ENCODE assay signal across 26 cellular contexts in genomic region chr16:53166099-53166498, GRCh38.
"Had no signal": no experiment of that assay in that cellular context is flagged by ENCODE, and none has a peak within 500 bp of the region (broad histone marks: within the 10 kb centered on the region; RNA-seq: fewer than 3 reads in every experiment).

No MANE protein-coding gene starts in this region.

- H3K4me1 Mint-ChIP-seq: WTC11 had no signal

- H3K27me3 ChIP-seq: body of pancreas, colonic mucosa, heart left ventricle, ovary, stomach, transverse colon had no signal

- DNase-seq: activated CD4-positive, alpha-beta T cell treated with anti-CD3 and anti-CD28 coated beads, Interleukin-2, amount 50 U/mL, for 4 hours; activated CD8-positive, alpha-beta memory T cell treated with anti-CD3 and anti-CD28 coated beads for 24 hours; activated CD8-positive, alpha-beta memory T cell treated with anti-CD3 and anti-CD28 coated beads, Interleukin-2, amount 50 U/mL, for 4 hours; activated naive CD4-positive, alpha-beta T cell; activated naive CD8-positive, alpha-beta T cell treated with anti-CD3 and anti-CD28 coated beads for 36 hours; activated T-cell treated with anti-CD3 and anti-CD28 coated beads, Interleukin-2, amount 50 U/mL, for 4 hours; amniotic stem cell; body of pancreas; colonic mucosa; heart left ventricle; lower lobe of right lung; natural killer cell; ovary; right cardiac atrium; stimulated activated CD4-positive, alpha-beta T cell treated with anti-CD3 and anti-CD28 coated beads, Interleukin-2, amount 100 ng/mL, for 24 hours; stomach; T1000; transverse colon had no signal

- H3K4me3 ChIP-seq: body of pancreas, colonic mucosa, heart left ventricle, lower lobe of right lung, ovary, prostate gland, skin epidermis, stomach, transverse colon had no signal

- H3K27me3 Mint-ChIP-seq: activated naive CD8-positive, alpha-beta T cell treated with anti-CD3 and anti-CD28 coated beads for 36 hours had no signal

- H3K4me1 ChIP-seq: colonic mucosa, prostate gland had no signal

- H3K36me3 Mint-ChIP-seq: activated naive CD8-positive, alpha-beta T cell treated with anti-CD3 and anti-CD28 coated beads for 36 hours; natural killer cell; WTC11 had no signal

- H3K9me3 ChIP-seq: body of pancreas, colonic mucosa, heart left ventricle, lower lobe of right lung, ovary, prostate gland, stomach, transverse colon had no signal

- H3K4me3 Mint-ChIP-seq: activated naive CD8-positive, alpha-beta T cell treated with anti-CD3 and anti-CD28 coated beads for 36 hours; activated T-cell treated with anti-CD3 and anti-CD28 coated beads, Interleukin-2, amount 50 U/mL, for 4 hours; mesothelial cell of epicardium; natural killer cell; stimulated activated effector memory CD8-positive, alpha-beta T cell treated with anti-CD3 and anti-CD28 coated beads, Interleukin-12 subunit alpha, Interleukin-12 subunit beta, amount 100 ng/mL, for 72 hours; T-helper 1 cell treated with Interleukin-12 subunit alpha and Interleukin-12 subunit beta and Interleukin-4 antibody, amounts not matched to agents 30 μg/mL and 1 μg/mL, for 36 hours; WTC11 had no signal

- H3K9me3 Mint-ChIP-seq: activated naive CD8-positive, alpha-beta T cell treated with anti-CD3 and anti-CD28 coated beads for 36 hours; activated T-cell treated with anti-CD3 and anti-CD28 coated beads, Interleukin-2, amount 50 U/mL, for 4 hours; activated T-helper 2 cell treated with anti-CD3 and anti-CD28 coated beads, Interferon-gamma antibody, Interleukin-2, Interleukin-4, amounts not matched to agents 10 μg/mL and 5 μg/mL and 100 μg/mL, durations not matched to agents 14 hours and 24 hours and 36 hours; mesothelial cell of epicardium; natural killer cell; stimulated activated effector memory CD8-positive, alpha-beta T cell treated with anti-CD3 and anti-CD28 coated beads, Interleukin-12 subunit alpha, Interleukin-12 subunit beta, amount 100 ng/mL, for 72 hours; T-helper 1 cell treated with Interleukin-12 subunit alpha and Interleukin-12 subunit beta and Interleukin-4 antibody, amounts not matched to agents 30 μg/mL and 1 μg/mL, for 36 hours; WTC11 had no signal

- H3K27ac ChIP-seq: body of pancreas, colonic mucosa, epithelial cell of prostate, heart left ventricle, lower lobe of right lung, ovary, prostate gland, skin epidermis, stomach, transverse colon had no signal

- H3K36me3 ChIP-seq: colonic mucosa, ovary, prostate gland, transverse colon had no signal

- H3K27ac Mint-ChIP-seq: activated naive CD8-positive, alpha-beta T cell treated with anti-CD3 and anti-CD28 coated beads for 36 hours; activated T-helper 2 cell treated with anti-CD3 and anti-CD28 coated beads, Interferon-gamma antibody, Interleukin-2, Interleukin-4, amounts not matched to agents 10 μg/mL and 5 μg/mL and 100 μg/mL, durations not matched to agents 14 hours and 24 hours and 36 hours; mesothelial cell of epicardium; natural killer cell; stimulated activated effector memory CD8-positive, alpha-beta T cell treated with anti-CD3 and anti-CD28 coated beads, Interleukin-12 subunit alpha, Interleukin-12 subunit beta, amount 100 ng/mL, for 72 hours; T-helper 1 cell treated with Interleukin-12 subunit alpha and Interleukin-12 subunit beta and Interleukin-4 antibody, amounts not matched to agents 30 μg/mL and 1 μg/mL, for 36 hours; WTC11 had no signal

- ATAC-seq: activated T-cell treated with anti-CD3 and anti-CD28 coated beads, Interleukin-2, amount 50 U/mL, for 4 hours; body of pancreas; heart left ventricle; lower lobe of right lung; natural killer cell; right cardiac atrium; stimulated activated effector memory CD8-positive, alpha-beta T cell treated with anti-CD3 and anti-CD28 coated beads, Interleukin-12 subunit alpha, Interleukin-12 subunit beta, amount 100 ng/mL, for 72 hours; WTC11 had no signal
